In genomic region chr6:169328112-169328801, GRCh38 we compare ENCODE assay signal across 1 cellular context.
TF ChIP-seq lines count a peak whose summit lies in the region.

No MANE protein-coding gene starts in this region.

TF ChIP-seq in SK-N-SH, 30 proteins besides CTCF, POLR2A, EP300 and RAD21 (continued from another document):
- TF ChIP-seq MAX (IDR thresholded peaks at IDR 0.05; ENCODE audit: low read depth) (peak; percentile 86), SMC3 (IDR thresholded peaks at IDR 0.05; ENCODE audit: low read depth, low read length) (no peak), POLR2AphosphoS5 (IDR thresholded peaks at IDR 0.05; ENCODE audit: low read depth, low read length) (no peak), FOXJ3 (CRISPR knock-in tag; IDR thresholded peaks at IDR 0.05) (no peak), MEF2A (IDR thresholded peaks at IDR 0.05; ENCODE audit: borderline replicate concordance, low read depth) (no peak), TAF1 (IDR thresholded peaks at IDR 0.05; ENCODE audit: borderline replicate concordance, low read depth, low read length) (no peak), ZBTB33 (IDR thresholded peaks at IDR 0.05; ENCODE audit: borderline replicate concordance, low read depth) (no peak), PBX3 (IDR thresholded peaks at IDR 0.05) (peak; percentile 80), RFX5 (IDR thresholded peaks at IDR 0.05; ENCODE audit: low read length) (no peak), ELF1 (IDR thresholded peaks at IDR 0.05) (no peak), CHD2 (IDR thresholded peaks at IDR 0.05; ENCODE audit: low read length, partially characterized antibody) (no peak), MXI1 (IDR thresholded peaks at IDR 0.05; ENCODE audit: low read depth, low read length) (no peak)
